Comparison of ENCODE assay signal across 1 cellular context in the genomic region with DNA sequence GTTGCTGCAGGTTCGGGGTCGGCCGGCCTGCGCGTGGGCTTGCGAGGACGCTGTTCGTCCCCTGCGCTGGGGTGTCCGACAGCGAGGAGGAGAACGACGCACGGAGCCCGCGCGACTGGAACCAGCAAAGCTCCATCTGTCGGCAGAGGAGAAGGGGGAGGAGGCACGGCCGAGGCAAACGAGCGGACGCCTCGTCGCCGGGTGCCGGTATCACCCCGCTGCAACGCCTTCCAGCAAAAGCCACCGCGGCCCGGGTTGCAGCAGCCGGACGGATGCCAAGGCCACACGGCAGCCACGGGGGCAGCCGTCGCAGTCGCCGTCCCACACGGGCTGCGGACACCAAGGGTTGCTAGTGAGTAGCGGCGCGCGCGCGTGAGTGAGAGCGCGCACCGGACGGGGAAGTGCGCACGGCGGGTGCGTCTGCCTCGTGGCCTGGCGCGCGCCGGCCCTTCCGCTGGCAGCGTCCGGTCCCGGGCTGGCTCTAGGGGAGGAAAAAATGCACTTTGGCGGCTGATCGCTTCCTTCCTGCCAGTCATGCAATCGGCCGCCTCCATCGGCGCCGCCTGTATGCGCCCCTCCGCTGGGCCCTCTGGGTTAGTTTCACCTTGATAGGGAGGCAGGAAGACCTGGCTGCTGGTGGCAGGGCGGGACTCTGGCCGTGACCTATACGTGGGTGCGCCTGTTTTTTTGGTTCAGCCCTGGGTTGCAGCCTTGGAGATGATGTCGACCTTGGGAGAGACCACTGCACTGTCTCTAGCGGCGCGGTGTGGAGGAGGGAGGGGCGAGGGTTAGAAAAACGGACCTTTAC.
A peak's percentile ranks its signal among the peaks of the same experiment; 100 is the strongest.
TF ChIP-seq lines count a peak whose summit lies in the region.

No MANE protein-coding gene starts in this region.

TF ChIP-seq in HEK293, 187 proteins besides CTCF, POLR2A, EP300 and RAD21 (continued from another document):
- TF ChIP-seq ZBTB8A (tag by site-specific recombination; IDR thresholded peaks at IDR 0.05) (peak; percentile 77), ZNF350 (tag by site-specific recombination; IDR thresholded peaks at IDR 0.05) (no peak), ZNF274 (IDR thresholded peaks at IDR 0.05; ENCODE audit: low read length) (no peak), ZNF274 (tag by site-specific recombination; IDR thresholded peaks at IDR 0.05; ENCODE audit: borderline replicate concordance) (no peak), ZBTB20 (tag by site-specific recombination; IDR thresholded peaks at IDR 0.05) (peak; percentile 100), ZNF600 (tag by site-specific recombination; IDR thresholded peaks at IDR 0.05) (peak; percentile 78), YY2 (tag by site-specific recombination; IDR thresholded peaks at IDR 0.05) (no peak), ZNF747 (tag by site-specific recombination; IDR thresholded peaks at IDR 0.05) (no peak)
- TF ChIP-seq, protein P1, sequence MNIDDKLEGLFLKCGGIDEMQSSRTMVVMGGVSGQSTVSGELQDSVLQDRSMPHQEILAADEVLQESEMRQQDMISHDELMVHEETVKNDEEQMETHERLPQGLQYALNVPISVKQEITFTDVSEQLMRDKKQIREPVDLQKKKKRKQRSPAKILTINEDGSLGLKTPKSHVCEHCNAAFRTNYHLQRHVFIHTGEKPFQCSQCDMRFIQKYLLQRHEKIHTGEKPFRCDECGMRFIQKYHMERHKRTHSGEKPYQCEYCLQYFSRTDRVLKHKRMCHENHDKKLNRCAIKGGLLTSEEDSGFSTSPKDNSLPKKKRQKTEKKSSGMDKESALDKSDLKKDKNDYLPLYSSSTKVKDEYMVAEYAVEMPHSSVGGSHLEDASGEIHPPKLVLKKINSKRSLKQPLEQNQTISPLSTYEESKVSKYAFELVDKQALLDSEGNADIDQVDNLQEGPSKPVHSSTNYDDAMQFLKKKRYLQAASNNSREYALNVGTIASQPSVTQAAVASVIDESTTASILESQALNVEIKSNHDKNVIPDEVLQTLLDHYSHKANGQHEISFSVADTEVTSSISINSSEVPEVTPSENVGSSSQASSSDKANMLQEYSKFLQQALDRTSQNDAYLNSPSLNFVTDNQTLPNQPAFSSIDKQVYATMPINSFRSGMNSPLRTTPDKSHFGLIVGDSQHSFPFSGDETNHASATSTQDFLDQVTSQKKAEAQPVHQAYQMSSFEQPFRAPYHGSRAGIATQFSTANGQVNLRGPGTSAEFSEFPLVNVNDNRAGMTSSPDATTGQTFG (tag by site-specific recombination; IDR thresholded peaks at IDR 0.05; ENCODE audit: borderline replicate concordance) = no peak
- TF ChIP-seq, protein P2, sequence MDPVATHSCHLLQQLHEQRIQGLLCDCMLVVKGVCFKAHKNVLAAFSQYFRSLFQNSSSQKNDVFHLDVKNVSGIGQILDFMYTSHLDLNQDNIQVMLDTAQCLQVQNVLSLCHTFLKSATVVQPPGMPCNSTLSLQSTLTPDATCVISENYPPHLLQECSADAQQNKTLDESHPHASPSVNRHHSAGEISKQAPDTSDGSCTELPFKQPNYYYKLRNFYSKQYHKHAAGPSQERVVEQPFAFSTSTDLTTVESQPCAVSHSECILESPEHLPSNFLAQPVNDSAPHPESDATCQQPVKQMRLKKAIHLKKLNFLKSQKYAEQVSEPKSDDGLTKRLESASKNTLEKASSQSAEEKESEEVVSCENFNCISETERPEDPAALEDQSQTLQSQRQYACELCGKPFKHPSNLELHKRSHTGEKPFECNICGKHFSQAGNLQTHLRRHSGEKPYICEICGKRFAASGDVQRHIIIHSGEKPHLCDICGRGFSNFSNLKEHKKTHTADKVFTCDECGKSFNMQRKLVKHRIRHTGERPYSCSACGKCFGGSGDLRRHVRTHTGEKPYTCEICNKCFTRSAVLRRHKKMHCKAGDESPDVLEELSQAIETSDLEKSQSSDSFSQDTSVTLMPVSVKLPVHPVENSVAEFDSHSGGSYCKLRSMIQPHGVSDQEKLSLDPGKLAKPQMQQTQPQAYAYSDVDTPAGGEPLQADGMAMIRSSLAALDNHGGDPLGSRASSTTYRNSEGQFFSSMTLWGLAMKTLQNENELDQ (tag by site-specific recombination; IDR thresholded peaks at IDR 0.05; ENCODE audit: low read depth) = no peak
